ENCODE assay signal across 23 cellular contexts in the genomic region with DNA sequence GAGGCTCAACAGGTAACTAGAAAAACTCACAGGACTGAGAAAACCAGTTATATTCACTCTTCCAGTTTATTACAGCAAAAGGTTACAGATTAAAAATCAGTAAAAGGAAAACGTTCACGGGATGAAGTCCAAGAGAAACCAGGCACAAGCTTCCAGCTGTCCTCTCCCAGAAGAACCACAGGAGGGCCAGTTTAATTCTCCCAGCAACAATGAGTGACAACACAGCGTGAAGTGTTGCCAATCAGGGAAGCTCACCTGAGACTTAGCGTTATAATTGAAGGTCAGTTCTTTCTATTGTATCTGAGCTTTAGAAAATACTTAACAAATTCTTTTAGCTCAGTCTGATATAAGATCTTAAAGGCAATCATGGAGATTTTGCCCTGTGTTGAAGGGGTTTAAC.
DNase-seq lines count a peak whose midpoint lies in the region; ATAC-seq and TF ChIP-seq lines count a peak whose summit lies in the region.
"Had no signal": no experiment of that assay in that cellular context is flagged by ENCODE, and none has a peak within 500 bp of the region (broad histone marks: within the 10 kb centered on the region; RNA-seq: fewer than 3 reads in every experiment).

No MANE protein-coding gene starts in this region.

- intact Hi-C loops in A673 (cut with micrococcal nuclease; ENCODE audit: unreplicated experiment), result no loop called here

- no peaks in the 10 kb centered on the region for H3K79me2 ChIP-seq in neural progenitor cell (ENCODE audit: low read depth)

- H3K9me3 ChIP-seq in neural progenitor cell (ENCODE audit: low read depth), result no peaks in the 10 kb centered on the region
- no peaks in the 10 kb centered on the region for H3K9me3 ChIP-seq in A673 (ENCODE audit: low read depth, low read length, poor library complexity, severe bottlenecking)
- H3K9me3 ChIP-seq: SJCRH30 had no signal

- H3K27ac ChIP-seq in neural progenitor cell (no peak overlapping the region), A673 (ENCODE audit: low read depth, low read length, poor library complexity, severe bottlenecking) (no peak overlapping the region)
- H3K27ac ChIP-seq: breast epithelium, SJCRH30 had no signal

- POLR2A ChIA-PET in WTC11 (lab: Charles Lee), result no interaction called here
- POLR2A ChIA-PET in A673 (lab: Charles Lee; ENCODE audit: low non-redundant PET), result no interaction called here

- H3K27me3 ChIP-seq in neural progenitor cell, result no peaks in the 10 kb centered on the region
- peaks cover 4% of the 10 kb centered on the region for H3K27me3 ChIP-seq in A673 (replicated peaks; ENCODE audit: insufficient read depth, low read depth, low read length, poor library complexity)
- H3K27me3 ChIP-seq: breast epithelium, SJCRH30 had no signal

- H3K27me3 Mint-ChIP-seq in WTC11 (ENCODE audit: low read depth), result peaks cover 17% of the 10 kb centered on the region
- peaks cover 4% of the 10 kb centered on the region for H3K27me3 Mint-ChIP-seq in neural progenitor cell (ENCODE audit: insufficient read depth, low read depth)

- H3K36me3 Mint-ChIP-seq in WTC11 (peaks cover 4% of the 10 kb centered on the region; the same call in 1 of the 2 replicates), neural progenitor cell (no peaks in the 10 kb centered on the region)
- H3K36me3 Mint-ChIP-seq: CD8-positive, alpha-beta T cell; naive thymus-derived CD8-positive, alpha-beta T cell had no signal

- no peak overlapping the region for H3K9ac ChIP-seq in neural progenitor cell

- H3K4me1 Mint-ChIP-seq in WTC11 (peaks cover 20% of the 10 kb centered on the region), neural progenitor cell (peaks cover 21% of the 10 kb centered on the region)
- H3K4me1 Mint-ChIP-seq: naive thymus-derived CD8-positive, alpha-beta T cell had no signal

- H3K4me2 ChIP-seq in neural progenitor cell, result no peak overlapping the region

- no peak for TF ChIP-seq CTCF in WTC11 (IDR thresholded peaks at IDR 0.05)
- TF ChIP-seq CTCF in neural progenitor cell (IDR thresholded peaks at IDR 0.05), result no peak
- TF ChIP-seq CTCF in A673 (conservative IDR thresholded peaks at IDR 0.05; ENCODE audit: low read depth, low read length), result no peak

- no TSS peak for BruUV-seq in A673 (replicated peaks; lab: Mats Ljungman, UMichigan)

- H3K36me3 ChIP-seq in neural progenitor cell (no peaks in the 10 kb centered on the region), A673 (ENCODE audit: insufficient read depth, low read length, poor library complexity, severe bottlenecking) (no peaks in the 10 kb centered on the region)
- H3K36me3 ChIP-seq: breast epithelium, SJCRH30 had no signal

- H4K20me1 ChIP-seq in neural progenitor cell (ENCODE audit: low read depth), result no peaks in the 10 kb centered on the region

- ATAC-seq in WTC11 (peak; percentile 76), SK-N-SH treated with all-trans-retinoic acid at 6 μM for 48 hours (no peak)
- ATAC-seq: CD8-positive, alpha-beta T cell; naive thymus-derived CD8-positive, alpha-beta T cell had no signal

- no peak overlapping the region for H3K27ac Mint-ChIP-seq in WTC11
- H3K27ac Mint-ChIP-seq in neural progenitor cell, result no peak overlapping the region
- H3K27ac Mint-ChIP-seq: activated naive CD4-positive, alpha-beta T cell treated with anti-CD3 and anti-CD28 coated beads for 36 hours; activated T-helper 1 cell treated with anti-CD3 and anti-CD28 coated beads, Interleukin-12 subunit alpha, Interleukin-12 subunit beta, Interleukin-2, Interleukin-4 antibody, amounts not matched to agents 30 ng/mL and 10 ng/mL and 1 ng/mL, durations not matched to agents 14 hours and 24 hours and 36 hours; CD8-positive, alpha-beta T cell; HFFc6; naive thymus-derived CD8-positive, alpha-beta T cell had no signal

- H3K4me3 ChIP-seq in neural progenitor cell, result no peak overlapping the region
- no peak overlapping the region for H3K4me3 ChIP-seq in A673 (ENCODE audit: low read depth, low read length, poor library complexity, severe bottlenecking)
- H3K4me3 ChIP-seq: breast epithelium, SJCRH30 had no signal

- H3K4me3 Mint-ChIP-seq in WTC11 (no peak overlapping the region), neural progenitor cell (no peak overlapping the region)
- H3K4me3 Mint-ChIP-seq: activated naive CD4-positive, alpha-beta T cell treated with anti-CD3 and anti-CD28 coated beads for 36 hours; activated T-helper 1 cell treated with anti-CD3 and anti-CD28 coated beads, Interleukin-12 subunit alpha, Interleukin-12 subunit beta, Interleukin-2, Interleukin-4 antibody, amounts not matched to agents 30 ng/mL and 10 ng/mL and 1 ng/mL, durations not matched to agents 14 hours and 24 hours and 36 hours; CD8-positive, alpha-beta T cell; HFFc6; naive thymus-derived CD8-positive, alpha-beta T cell had no signal

- CTCF ChIA-PET in WTC11 (lab: Charles Lee) (interaction anchor here (0.6 to 1.5 kb wide), 6 partner anchors 11 to 79 kb away, joined by 3 to 6 read pairs (median 4); a partner anchor contains a TSS), A673 (lab: Charles Lee) (no interaction called here)

- H3K9me3 Mint-ChIP-seq in WTC11 (peaks cover 14% of the 10 kb centered on the region), neural progenitor cell (no peaks in the 10 kb centered on the region)
- H3K9me3 Mint-ChIP-seq: activated naive CD4-positive, alpha-beta T cell treated with anti-CD3 and anti-CD28 coated beads for 36 hours; activated T-helper 1 cell treated with anti-CD3 and anti-CD28 coated beads, Interleukin-12 subunit alpha, Interleukin-12 subunit beta, Interleukin-2, Interleukin-4 antibody, amounts not matched to agents 30 ng/mL and 10 ng/mL and 1 ng/mL, durations not matched to agents 14 hours and 24 hours and 36 hours; CD8-positive, alpha-beta T cell had no signal

- no peak overlapping the region for H2AFZ ChIP-seq in neural progenitor cell (replicated peaks)

- DNase-seq in NCI-H1092 treated with DMSO at 0.1 percent for 48 hours (lab: John Stamatoyannopoulos, UW), result peak; percentile 23
- no peak for DNase-seq in NCI-H1092 (lab: John Stamatoyannopoulos, UW)
- no peak for DNase-seq in WTC11 (ENCODE audit: low spot score)
- peak; percentile 53 for DNase-seq in neural progenitor cell (ENCODE audit: low spot score)
- no peak for DNase-seq in epidermal melanocyte (ENCODE audit: insufficient read length, low spot score)
- no peak for DNase-seq in A673 (ENCODE audit: low spot score)
- DNase-seq: activated CD4-positive, alpha-beta T cell treated with anti-CD3 and anti-CD28 coated beads, Interleukin-2, amount 50 U/mL, for 4 hours; activated naive CD4-positive, alpha-beta T cell treated with anti-CD3 and anti-CD28 coated beads for 36 hours; CD8-positive, alpha-beta T cell; DMS79 treated with DMSO at 0.1 percent for 48 hours; effector CD4-positive, alpha-beta T cell; HFFc6; naive thymus-derived CD8-positive, alpha-beta T cell; NCI-H1930; NCI-H524; occipital lobe; SJCRH30; stimulated activated CD4-positive, alpha-beta T cell treated with anti-CD3 and anti-CD28 coated beads, Interleukin-15, amount 100 ng/mL, for 24 hours; stimulated activated naive CD4-positive, alpha-beta T cell had no signal

- peaks cover 13% of the 10 kb centered on the region for H3F3A ChIP-seq in neural progenitor cell (ENCODE audit: low read depth)

- TF ChIP-seq RAD21 in Ishikawa (IDR thresholded peaks at IDR 0.05; ENCODE audit: low read depth), result no peak

- TF ChIP-seq EP300 in Ishikawa (IDR thresholded peaks at IDR 0.05; ENCODE audit: borderline replicate concordance), result peak; percentile 29; the same call in 1 of the 2 replicates

- H3K4me1 ChIP-seq in neural progenitor cell, result peaks cover 11% of the 10 kb centered on the region
- no peaks in the 10 kb centered on the region for H3K4me1 ChIP-seq in A673 (ENCODE audit: insufficient read depth, low read length, poor library complexity, severe bottlenecking)
- H3K4me1 ChIP-seq: breast epithelium, SJCRH30 had no signal

TF ChIP-seq in WTC11, 78 proteins besides CTCF, POLR2A, EP300 and RAD21 (continues in another document):
- TF ChIP-seq NR2C2 (CRISPR knock-in tag; IDR thresholded peaks at IDR 0.05) (no peak), SP1 (CRISPR knock-in tag; conservative IDR thresholded peaks at IDR 0.05) (no peak), ZNF423 (CRISPR knock-in tag; IDR thresholded peaks at IDR 0.05) (peak; percentile 64)
- TF ChIP-seq, protein P1, sequence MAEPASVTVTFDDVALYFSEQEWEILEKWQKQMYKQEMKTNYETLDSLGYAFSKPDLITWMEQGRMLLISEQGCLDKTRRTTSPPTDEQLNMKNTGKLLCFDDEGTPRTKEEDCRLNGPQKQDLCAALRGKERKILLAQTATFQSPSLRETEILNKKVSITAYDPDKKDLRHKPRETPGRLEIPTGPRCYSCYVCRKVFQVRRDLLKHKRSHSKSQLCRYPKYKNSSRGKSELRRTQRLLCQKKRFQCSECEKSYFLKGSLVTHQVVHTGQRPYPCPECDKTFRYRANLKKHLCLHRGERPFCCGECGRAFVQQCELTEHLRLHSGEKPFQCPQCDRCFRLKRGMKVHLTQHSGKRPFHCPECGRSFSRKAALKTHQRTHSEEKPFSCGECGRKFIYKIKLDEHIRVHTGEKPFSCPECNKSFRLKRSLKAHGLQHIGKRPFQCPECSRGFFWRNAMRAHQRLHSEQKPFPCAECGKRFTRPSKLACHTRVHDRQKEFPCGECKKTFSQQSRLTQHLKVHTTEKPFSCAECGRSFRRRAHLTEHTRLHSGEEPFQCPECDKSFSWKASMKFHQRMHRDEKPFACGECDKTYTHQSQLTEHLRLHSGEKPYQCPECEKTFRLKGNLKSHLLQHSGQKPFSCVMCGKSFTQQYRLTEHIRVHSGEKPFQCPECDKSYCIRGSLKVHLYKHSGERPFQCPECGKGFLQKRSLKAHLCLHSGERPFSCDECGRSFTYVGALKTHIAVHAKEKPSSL (CRISPR knock-in tag; conservative IDR thresholded peaks at IDR 0.05), result no peak

TF ChIP-seq in SK-N-SH treated with all-trans-retinoic acid at 6 μM for 48 hours, 23 proteins besides CTCF, POLR2A, EP300 and RAD21 (continues in another document):
- TF ChIP-seq ISL1 (CRISPR knock-in tag; IDR thresholded peaks at IDR 0.05), result no peak
- TF ChIP-seq ZNF8 (CRISPR knock-in tag; IDR thresholded peaks at IDR 0.05), result no peak
- TF ChIP-seq, protein P2, sequence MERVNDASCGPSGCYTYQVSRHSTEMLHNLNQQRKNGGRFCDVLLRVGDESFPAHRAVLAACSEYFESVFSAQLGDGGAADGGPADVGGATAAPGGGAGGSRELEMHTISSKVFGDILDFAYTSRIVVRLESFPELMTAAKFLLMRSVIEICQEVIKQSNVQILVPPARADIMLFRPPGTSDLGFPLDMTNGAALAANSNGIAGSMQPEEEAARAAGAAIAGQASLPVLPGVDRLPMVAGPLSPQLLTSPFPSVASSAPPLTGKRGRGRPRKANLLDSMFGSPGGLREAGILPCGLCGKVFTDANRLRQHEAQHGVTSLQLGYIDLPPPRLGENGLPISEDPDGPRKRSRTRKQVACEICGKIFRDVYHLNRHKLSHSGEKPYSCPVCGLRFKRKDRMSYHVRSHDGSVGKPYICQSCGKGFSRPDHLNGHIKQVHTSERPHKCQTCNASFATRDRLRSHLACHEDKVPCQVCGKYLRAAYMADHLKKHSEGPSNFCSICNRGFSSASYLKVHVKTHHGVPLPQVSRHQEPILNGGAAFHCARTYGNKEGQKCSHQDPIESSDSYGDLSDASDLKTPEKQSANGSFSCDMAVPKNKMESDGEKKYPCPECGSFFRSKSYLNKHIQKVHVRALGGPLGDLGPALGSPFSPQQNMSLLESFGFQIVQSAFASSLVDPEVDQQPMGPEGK (CRISPR knock-in tag; IDR thresholded peaks at IDR 0.05; ENCODE audit: borderline replicate concordance), result no peak

Comparison
In these comparisons a context has a peak if more than half of its experiments do, and no peak if none do; other contexts are left out.
1. DNase-seq: peak in NCI-H1092 treated with DMSO at 0.1 percent for 48 hours (single experiment) and neural progenitor cell (single experiment); none in NCI-H1092 (single experiment), WTC11 (single experiment), epidermal melanocyte (single experiment) and A673 (single experiment).